ENCODE assay signal across 18 cellular contexts in the genomic region with DNA sequence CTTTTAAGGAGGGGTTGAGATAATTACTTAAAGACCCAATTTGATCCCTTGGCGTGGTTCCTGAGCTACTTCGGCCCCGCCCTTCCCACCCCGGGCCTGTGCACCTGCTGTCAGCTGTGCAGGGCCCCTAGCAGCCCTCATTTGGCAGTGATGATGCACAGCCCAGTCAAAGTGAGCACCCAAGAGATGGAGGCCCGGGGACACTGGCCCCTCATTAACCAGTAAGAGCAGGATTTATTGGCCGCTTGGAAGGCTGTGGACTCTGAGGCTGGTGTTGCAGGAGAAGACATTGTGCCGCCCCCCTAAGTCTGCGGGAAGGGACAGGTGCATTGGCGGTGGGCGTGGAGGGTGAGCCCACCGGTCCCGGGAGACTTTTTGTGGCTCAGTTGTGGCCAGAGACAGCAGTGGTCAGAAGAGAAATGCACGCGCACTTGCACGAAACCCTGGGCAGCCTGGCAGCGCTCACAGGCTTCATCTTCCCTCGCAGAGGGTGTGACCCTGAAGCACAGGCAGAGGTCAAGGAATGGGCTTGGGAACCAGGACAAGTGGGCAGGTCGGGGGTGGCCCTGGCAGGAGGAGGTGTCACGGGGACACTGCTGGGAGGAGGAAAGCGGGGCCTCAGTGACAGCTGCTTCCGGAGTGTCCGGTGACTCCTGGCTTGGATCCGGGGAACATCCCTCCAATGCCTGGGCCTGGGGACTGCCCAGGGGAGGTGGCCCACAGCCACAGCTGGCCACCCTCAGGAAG.
"Had no signal": no experiment of that assay in that cellular context is flagged by ENCODE, and none has a peak within 500 bp of the region (broad histone marks: within the 10 kb centered on the region; RNA-seq: fewer than 3 reads in every experiment).

No MANE protein-coding gene starts in this region.

- H3K4me3 ChIP-seq: body of pancreas, lower lobe of right lung, stomach, thoracic aorta had no signal

- ATAC-seq: effector memory CD8-positive, alpha-beta T cell; lower lobe of right lung; naive thymus-derived CD8-positive, alpha-beta T cell had no signal

- H3K27me3 Mint-ChIP-seq: effector memory CD8-positive, alpha-beta T cell had no signal

- H3K4me3 Mint-ChIP-seq: activated naive CD4-positive, alpha-beta T cell treated with anti-CD3 and anti-CD28 coated beads, Interleukin-2, amount 10 ng/mL, durations not matched to agents 7 days and 5 days; dendritic cell treated with granulocyte-macrophage colony-stimulating factor and Interleukin-4, amounts not matched to agents 40 ng/mL and 50 ng/mL, for 4 days; effector memory CD8-positive, alpha-beta T cell; naive thymus-derived CD8-positive, alpha-beta T cell; T-helper 2 cell treated with Interferon-gamma antibody and Interleukin-4, amounts not matched to agents 5 μg/mL and 100 μg/mL, for 36 hours had no signal

- H3K27me3 ChIP-seq: body of pancreas, stomach had no signal

- H3K36me3 Mint-ChIP-seq: activated naive CD4-positive, alpha-beta T cell treated with anti-CD3 and anti-CD28 coated beads, Interleukin-2, amount 10 ng/mL, durations not matched to agents 7 days and 5 days had no signal

- H3K4me1 ChIP-seq: body of pancreas, lower lobe of right lung had no signal

- H3K27ac Mint-ChIP-seq: activated naive CD4-positive, alpha-beta T cell treated with anti-CD3 and anti-CD28 coated beads, Interleukin-2, amount 10 ng/mL, durations not matched to agents 7 days and 5 days; activated T-helper 2 cell treated with anti-CD3 and anti-CD28 coated beads, Interferon-gamma antibody, Interleukin-2, Interleukin-4, amounts not matched to agents 10 μg/mL and 5 μg/mL and 100 μg/mL, durations not matched to agents 14 hours and 24 hours and 36 hours; dendritic cell treated with granulocyte-macrophage colony-stimulating factor and Interleukin-4, amounts not matched to agents 40 ng/mL and 50 ng/mL, for 4 days; effector memory CD8-positive, alpha-beta T cell; naive thymus-derived CD8-positive, alpha-beta T cell; progenitor cell of endocrine pancreas; T-helper 2 cell treated with Interferon-gamma antibody and Interleukin-4, amounts not matched to agents 5 μg/mL and 100 μg/mL, for 36 hours had no signal

- H3K36me3 ChIP-seq: lower lobe of right lung, stomach, thoracic aorta had no signal

- H3K27ac ChIP-seq: body of pancreas, epithelial cell of prostate, lower lobe of right lung, stomach, thoracic aorta had no signal

- FAIRE-seq: kidney, urothelium cell line had no signal

- H3K9me3 ChIP-seq: body of pancreas had no signal

- H3K4me1 Mint-ChIP-seq: activated naive CD4-positive, alpha-beta T cell treated with anti-CD3 and anti-CD28 coated beads, Interleukin-2, amount 10 ng/mL, durations not matched to agents 7 days and 5 days had no signal

- DNase-seq: activated naive CD4-positive, alpha-beta T cell treated with anti-CD3 and anti-CD28 coated beads, Interleukin-2, amount 10 ng/mL, durations not matched to agents 7 days and 5 days; body of pancreas; effector memory CD8-positive, alpha-beta T cell; kidney; lower lobe of right lung; midbrain; naive thymus-derived CD8-positive, alpha-beta T cell; occipital lobe; stimulated activated CD4-positive, alpha-beta T cell treated with anti-CD3 and anti-CD28 coated beads, Interleukin-4, amount 100 ng/mL, for 1 hour; stimulated activated CD8-positive, alpha-beta memory T cell treated with anti-CD3 and anti-CD28 coated beads, Interleukin-4, amount 100 ng/mL, for 48 hours; stomach had no signal
